In genomic region chr12:6426882-6427671, GRCh38 we compare ENCODE assay signal across 1 cellular context.
A peak's percentile ranks its signal among the peaks of the same experiment; 100 is the strongest.
TF ChIP-seq lines count a peak whose summit lies in the region.

No MANE protein-coding gene starts in this region.

TF ChIP-seq in GM12878, 131 proteins besides CTCF, POLR2A, EP300 and RAD21 (continues in another document):
- TF ChIP-seq HDAC6 (IDR thresholded peaks at IDR 0.05; ENCODE audit: unreplicated experiment) (no peak), NFXL1 (IDR thresholded peaks at IDR 0.05; ENCODE audit: borderline replicate concordance) (no peak), PAX8 (IDR thresholded peaks at IDR 0.05) (peak; percentile 34; the same call in 1 of the 2 replicates), CEBPZ (IDR thresholded peaks at IDR 0.05; ENCODE audit: low read depth, low read length) (no peak), HSF1 (IDR thresholded peaks at IDR 0.05; ENCODE audit: low read depth, low read length) (no peak), PKNOX1 (IDR thresholded peaks at IDR 0.05) (peak; percentile 60), E4F1 (IDR thresholded peaks at IDR 0.05; ENCODE audit: borderline replicate concordance, partially characterized antibody) (no peak), PML (IDR thresholded peaks at IDR 0.05; ENCODE audit: low read length) (no peak; the same call in 1 of the 2 replicates), CEBPB (IDR thresholded peaks at IDR 0.05; ENCODE audit: borderline replicate concordance in 1 of 2, low read depth in 2 of 2, low read length in 2 of 2) (0 out of 4 replicates have a peak, but pooled peaks of 1 of the 2 experiments have one; percentile 34), ZNF622 (IDR thresholded peaks at IDR 0.05) (no peak), ESRRA (IDR thresholded peaks at IDR 0.05; ENCODE audit: low read length) (no peak), MYC (IDR thresholded peaks at IDR 0.05; ENCODE audit: insufficient read depth, insufficient read length, insufficient replicate concordance, low read length, severe bottlenecking) (no peak), BCL11A (IDR thresholded peaks at IDR 0.05; ENCODE audit: low read depth, low read length) (peak; percentile 3; the same call in 1 of the 2 replicates), LARP7 (IDR thresholded peaks at IDR 0.05) (peak; percentile 59), ZZZ3 (IDR thresholded peaks at IDR 0.05; ENCODE audit: control insufficient read depth, insufficient read length, low read depth) (no peak), ZNF274 (IDR thresholded peaks at IDR 0.05; ENCODE audit: insufficient read depth, insufficient read length) (no peak), SMAD1 (IDR thresholded peaks at IDR 0.05; ENCODE audit: low read depth, partially characterized antibody) (no peak), KDM1A (IDR thresholded peaks at IDR 0.05; ENCODE audit: borderline replicate concordance) (no peak), KAT2A (conservative IDR thresholded peaks at IDR 0.05; ENCODE audit: control insufficient read depth, low read depth, low read length) (no peak), BMI1 (IDR thresholded peaks at IDR 0.05; ENCODE audit: borderline replicate concordance) (peak; percentile 98), FOXM1 (IDR thresholded peaks at IDR 0.05; ENCODE audit: low read depth, low read length) (peak; percentile 91), CBX5 (IDR thresholded peaks at IDR 0.05; ENCODE audit: low read depth) (no peak), CBFB (IDR thresholded peaks at IDR 0.05; ENCODE audit: low read depth) (no peak), STAT3 (IDR thresholded peaks at IDR 0.05; ENCODE audit: low read depth, low read length) (no peak), CREM (IDR thresholded peaks at IDR 0.05; ENCODE audit: low read depth) (peak; percentile 58; the same call in 1 of the 2 replicates), FOS (IDR thresholded peaks at IDR 0.05; ENCODE audit: borderline replicate concordance, extremely low read depth, insufficient read length) (no peak), CREB1 (IDR thresholded peaks at IDR 0.05; ENCODE audit: low read depth) (0 out of 2 replicates have a peak, but pooled peaks have one; percentile 18), ZBTB33 (IDR thresholded peaks at IDR 0.05) (no peak), SREBF1 (IDR thresholded peaks at IDR 0.05; ENCODE audit: low read length) (no peak), MLLT1 (IDR thresholded peaks at IDR 0.05) (peak; percentile 85), SIN3A (IDR thresholded peaks at IDR 0.05; ENCODE audit: low read depth, low read length) (no peak), HCFC1 (IDR thresholded peaks at IDR 0.05; ENCODE audit: low read length) (0 out of 2 replicates have a peak, but pooled peaks have one; percentile 31), E2F4 (IDR thresholded peaks at IDR 0.05; ENCODE audit: low read depth, low read length) (no peak), NR2C2 (IDR thresholded peaks at IDR 0.05; ENCODE audit: borderline replicate concordance, control insufficient read depth, insufficient read length, low read depth) (no peak), SMC3 (IDR thresholded peaks at IDR 0.05; ENCODE audit: borderline replicate concordance, low read length) (no peak), ZBTB4 (CRISPR knock-in tag; IDR thresholded peaks at IDR 0.05) (no peak), CBX3 (IDR thresholded peaks at IDR 0.05; ENCODE audit: borderline replicate concordance, low read depth) (no peak), ZNF687 (IDR thresholded peaks at IDR 0.05) (peak; percentile 85), SMARCA5 (IDR thresholded peaks at IDR 0.05) (peak; percentile 83), POU2F2 (IDR thresholded peaks at IDR 0.05; ENCODE audit: borderline replicate concordance, low read depth, low read length) (0 out of 3 replicates have a peak, but pooled peaks have one; percentile 19)
